ENCODE assay signal across 33 cellular contexts in the genomic region with DNA sequence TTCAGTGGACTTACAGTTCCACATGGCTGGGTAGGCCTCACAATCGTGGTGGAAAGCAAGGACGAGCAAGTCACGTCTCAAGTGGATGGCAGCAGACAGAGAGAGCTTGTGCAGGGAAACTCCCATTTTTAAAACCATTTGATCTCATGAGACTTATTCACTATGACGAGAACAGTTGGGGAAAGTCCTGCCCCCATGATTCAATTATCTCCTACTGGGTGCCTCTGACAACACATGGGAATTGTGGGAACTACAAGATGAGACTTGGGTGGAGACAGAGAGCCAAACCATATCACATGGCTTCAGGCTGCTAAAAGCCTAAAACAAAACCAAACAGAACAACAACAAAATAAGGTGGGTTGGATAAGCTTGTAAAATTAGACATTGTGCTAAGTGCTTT.
"Had no signal": no experiment of that assay in that cellular context is flagged by ENCODE, and none has a peak within 500 bp of the region (broad histone marks: within the 10 kb centered on the region; RNA-seq: fewer than 3 reads in every experiment).

No MANE protein-coding gene starts in this region.

- H3K4me3 Mint-ChIP-seq: activated B cell treated with CpG ODN at 0.5 μM for 24 hours; activated CD8-positive, alpha-beta T cell treated with anti-CD3 and anti-CD28 coated beads for 36 hours; activated naive CD4-positive, alpha-beta T cell treated with anti-CD3 and anti-CD28 coated beads, Interleukin-2, amount 50 U/mL, for 24 hours; activated naive CD8-positive, alpha-beta T cell treated with anti-CD3 and anti-CD28 coated beads for 36 hours; activated naive CD8-positive, alpha-beta T cell treated with anti-CD3 and anti-CD28 coated beads, Interleukin-2, amount 50 U/mL, for 24 hours; activated T-cell treated with anti-CD3 and anti-CD28 coated beads, Interleukin-2, amount 50 U/mL, for 4 hours; central memory CD8-positive, alpha-beta T cell; dendritic cell treated with granulocyte-macrophage colony-stimulating factor and Interleukin-4, amounts not matched to agents 40 ng/mL and 50 ng/mL, for 4 days; endodermal cell; T-helper 17 cell; T-helper 2 cell treated with Interferon-gamma antibody and Interleukin-4, amounts not matched to agents 5 μg/mL and 100 μg/mL, for 36 hours had no signal

- ATAC-seq: activated CD4-positive, CD25-positive, alpha-beta regulatory T cell treated with anti-CD3 and anti-CD28 coated beads, Interleukin-2, amount 50 U/mL, for 24 hours; activated CD8-positive, alpha-beta T cell treated with anti-CD3 and anti-CD28 coated beads for 36 hours; activated naive CD8-positive, alpha-beta T cell treated with anti-CD3 and anti-CD28 coated beads, Interleukin-2, amount 50 U/mL, for 24 hours; activated T-cell treated with anti-CD3 and anti-CD28 coated beads, Interleukin-2, amount 50 U/mL, for 4 hours; body of pancreas; esophagus mucosa; foreskin keratinocyte; gastrocnemius medialis; heart left ventricle; T-helper 17 cell had no signal

- H3K36me3 ChIP-seq: adrenal gland, gastrocnemius medialis, heart left ventricle, WERI-Rb-1 had no signal

- H3K27ac Mint-ChIP-seq: activated B cell treated with CpG ODN at 0.5 μM for 24 hours; activated CD8-positive, alpha-beta T cell treated with anti-CD3 and anti-CD28 coated beads for 36 hours; activated naive CD4-positive, alpha-beta T cell treated with anti-CD3 and anti-CD28 coated beads, Interleukin-2, amount 50 U/mL, for 24 hours; activated naive CD8-positive, alpha-beta T cell treated with anti-CD3 and anti-CD28 coated beads for 36 hours; activated naive CD8-positive, alpha-beta T cell treated with anti-CD3 and anti-CD28 coated beads, Interleukin-2, amount 50 U/mL, for 24 hours; dendritic cell treated with granulocyte-macrophage colony-stimulating factor and Interleukin-4, amounts not matched to agents 40 ng/mL and 50 ng/mL, for 4 days; endodermal cell; T-helper 17 cell; T-helper 2 cell treated with Interferon-gamma antibody and Interleukin-4, amounts not matched to agents 5 μg/mL and 100 μg/mL, for 36 hours had no signal

- H3K4me3 ChIP-seq: adrenal gland, body of pancreas, coronary artery, dorsolateral prefrontal cortex, gastrocnemius medialis, heart left ventricle had no signal

- H3K9me3 Mint-ChIP-seq: activated CD8-positive, alpha-beta T cell treated with anti-CD3 and anti-CD28 coated beads for 36 hours; activated naive CD4-positive, alpha-beta T cell treated with anti-CD3 and anti-CD28 coated beads, Interleukin-2, amount 50 U/mL, for 24 hours; activated T-cell treated with anti-CD3 and anti-CD28 coated beads, Interleukin-2, amount 50 U/mL, for 4 hours; central memory CD8-positive, alpha-beta T cell; endodermal cell had no signal

- H3K9me3 ChIP-seq: adrenal gland, body of pancreas, gastrocnemius medialis, heart left ventricle had no signal

- H3K36me3 Mint-ChIP-seq: activated naive CD4-positive, alpha-beta T cell treated with anti-CD3 and anti-CD28 coated beads, Interleukin-2, amount 50 U/mL, for 24 hours; activated naive CD8-positive, alpha-beta T cell treated with anti-CD3 and anti-CD28 coated beads for 36 hours had no signal

- H3K27me3 ChIP-seq: adrenal gland, body of pancreas, dorsolateral prefrontal cortex, foreskin keratinocyte, gastrocnemius medialis, heart left ventricle had no signal

- H3K27ac ChIP-seq: adrenal gland, body of pancreas, coronary artery, dorsolateral prefrontal cortex, foreskin keratinocyte, gastrocnemius medialis, heart left ventricle, WERI-Rb-1 had no signal

- H3K4me1 Mint-ChIP-seq: activated B cell treated with CpG ODN at 0.5 μM for 24 hours; activated naive CD4-positive, alpha-beta T cell treated with anti-CD3 and anti-CD28 coated beads, Interleukin-2, amount 50 U/mL, for 24 hours; activated naive CD8-positive, alpha-beta T cell treated with anti-CD3 and anti-CD28 coated beads for 36 hours; central memory CD8-positive, alpha-beta T cell; endodermal cell; T-helper 17 cell had no signal

- H3K4me1 ChIP-seq: adrenal gland, body of pancreas, foreskin keratinocyte, gastrocnemius medialis had no signal

- DNase-seq: activated B cell treated with CpG ODN at 0.5 μM for 24 hours; activated CD4-positive, alpha-beta T cell treated with anti-CD3 and anti-CD28 coated beads for 48 hours; activated CD4-positive, alpha-beta T cell treated with anti-CD3 and anti-CD28 coated beads, Interleukin-2, amount 50 U/mL, for 1 hour; activated CD4-positive, alpha-beta T cell treated with anti-CD3 and anti-CD28 coated beads, Interleukin-2, amount 50 U/mL, for 48 hours; activated CD8-positive, alpha-beta memory T cell treated with anti-CD3 and anti-CD28 coated beads for 24 hours; activated CD8-positive, alpha-beta T cell treated with anti-CD3 and anti-CD28 coated beads for 36 hours; activated gamma-delta T cell; activated naive CD4-positive, alpha-beta T cell; activated naive CD8-positive, alpha-beta T cell treated with anti-CD3 and anti-CD28 coated beads for 36 hours; activated naive CD8-positive, alpha-beta T cell treated with anti-CD3 and anti-CD28 coated beads, Interleukin-2, amount 50 U/mL, for 24 hours; activated T-cell treated with anti-CD3 and anti-CD28 coated beads, Interleukin-2, amount 50 U/mL, for 4 hours; adrenal gland; amygdala; aorta; body of pancreas; dorsolateral prefrontal cortex; effector memory CD4-positive, alpha-beta T cell; endodermal cell; foreskin keratinocyte; gastrocnemius medialis; glutamatergic neuron; heart left ventricle; T-helper 1 cell; T-helper 17 cell; T1000; WERI-Rb-1 had no signal
